In genomic region chr20:60352017-60352416, GRCh38 we compare ENCODE assay signal across 20 cellular contexts.
"Had no signal": no experiment of that assay in that cellular context is flagged by ENCODE, and none has a peak within 500 bp of the region (broad histone marks: within the 10 kb centered on the region; RNA-seq: fewer than 3 reads in every experiment).

No MANE protein-coding gene starts in this region.

- H3K27me3 ChIP-seq: colonic mucosa, hepatocyte, right lobe of liver, suprapubic skin, tibial artery had no signal

- H3K79me2 ChIP-seq: hepatocyte had no signal

- H3K9me3 ChIP-seq: colonic mucosa, prostate gland, right lobe of liver, suprapubic skin, tibial artery had no signal

- DNase-seq: colonic mucosa; dermis blood vessel endothelial cell; erythroblast; foreskin melanocyte; head of caudate nucleus; left colon; left ventricle myocardium superior; naive thymus-derived CD4-positive, alpha-beta T cell; nephron progenitor cell; right lobe of liver; stimulated activated CD4-positive, alpha-beta T cell treated with anti-CD3 and anti-CD28 coated beads, Interleukin-4, amount 100 ng/mL, for 1 hour; stimulated activated CD8-positive, alpha-beta memory T cell treated with anti-CD3 and anti-CD28 coated beads, Interleukin-4, amount 100 ng/mL, for 48 hours; stimulated activated naive CD8-positive, alpha-beta T cell treated with anti-CD3 and anti-CD28 coated beads, Interleukin-15, Interleukin-2, amounts not matched to agents 100 U/mL and 50 U/mL, for 24 hours; tibial artery had no signal

- H2AFZ ChIP-seq: hepatocyte, parathyroid adenoma had no signal

- H3K4me1 ChIP-seq: colonic mucosa, parathyroid adenoma, prostate gland, right lobe of liver, suprapubic skin, tibial artery had no signal

- H3K4me3 ChIP-seq: colonic mucosa, hepatocyte, lung, prostate gland, right lobe of liver, suprapubic skin, tibial artery had no signal

- ATAC-seq: left colon; left ventricle myocardium superior; naive thymus-derived CD4-positive, alpha-beta T cell; right lobe of liver; stimulated activated effector memory CD8-positive, alpha-beta T cell treated with anti-CD3 and anti-CD28 coated beads, Interleukin-12 subunit alpha, Interleukin-12 subunit beta, amount 100 ng/mL, for 72 hours; stimulated activated naive CD8-positive, alpha-beta T cell treated with anti-CD3 and anti-CD28 coated beads, Interleukin-15, Interleukin-2, amounts not matched to agents 100 U/mL and 50 U/mL, for 24 hours had no signal

- H3K4me2 ChIP-seq: hepatocyte had no signal

- H3K27ac ChIP-seq: colonic mucosa, hepatocyte, parathyroid adenoma, prostate gland, right lobe of liver, suprapubic skin, tibial artery had no signal

- H3K9ac ChIP-seq: parathyroid adenoma had no signal

- H3K36me3 ChIP-seq: colonic mucosa, prostate gland, right lobe of liver, suprapubic skin, tibial artery had no signal
